1 cellular context compared by ENCODE assay signal in genomic region chr4:5120067-5120466, GRCh38.
TF ChIP-seq lines count a peak whose summit lies in the region.

No MANE protein-coding gene starts in this region.

TF ChIP-seq in HepG2, 621 proteins besides CTCF, POLR2A, EP300 and RAD21 (continued from another document):
- TF ChIP-seq FOXO4 (CRISPR knock-in tag; conservative IDR thresholded peaks at IDR 0.05) = no peak
